ENCODE assay signal across 1 cellular context in genomic region chr21:45609616-45610015, GRCh38. TPM values are rescaled to one million over a fixed set of nuclear protein-coding genes. Genes with fewer than 3 reads are reported as not detected.
"Had no signal": no experiment of that assay in that cellular context is flagged by ENCODE, and none has a peak within 500 bp of the region (broad histone marks: within the 10 kb centered on the region; RNA-seq: fewer than 3 reads in every experiment).

No MANE protein-coding gene starts in this region.

RNA-seq across cellular contexts. Expression of gene PCBP3, which starts 33.9 kb away (rescaled TPM):
- total RNA-seq: epithelial cell of proximal tubule had no signal
